8 cellular contexts compared by ENCODE assay signal in genomic region chr5:174951151-174951780, GRCh38.
DNase-seq lines count a peak whose midpoint lies in the region; ATAC-seq and TF ChIP-seq lines count a peak whose summit lies in the region.

No MANE protein-coding gene starts in this region.

- H3K4me1 ChIP-seq in naive thymus-derived CD4-positive, alpha-beta T cell (ENCODE audit: control insufficient read depth in 2 of 2, insufficient read depth in 2 of 2, low read length in 2 of 2) = no peaks in the 10 kb centered on the region

- no peak overlapping the region for H3K27ac ChIP-seq in naive thymus-derived CD4-positive, alpha-beta T cell (ENCODE audit: low read depth, low read length)

- TF ChIP-seq CTCF in epithelial cell of proximal tubule (conservative IDR thresholded peaks at IDR 0.05; ENCODE audit: low read depth, low read length) = peak; percentile 92

- peak; percentile 69 for DNase-seq in ACHN
- DNase-seq in NCI-H774 (lab: John Stamatoyannopoulos, UW) = peak; percentile 74
- peak; percentile 8 for DNase-seq in activated CD8-positive, alpha-beta memory T cell treated with anti-CD3 and anti-CD28 coated beads, Interleukin-2, amount 50 U/mL, for 24 hours (ENCODE audit: extremely low read depth)
- peak; percentile 22 for DNase-seq in epithelial cell of proximal tubule (ENCODE audit: low read depth)
- DNase-seq in naive thymus-derived CD4-positive, alpha-beta T cell = peak in 8 of 9 donors; percentile 6 to 60 (median 46)
- peak; percentile 55 to 65 for DNase-seq in stimulated activated naive CD8-positive, alpha-beta T cell treated with anti-CD3 and anti-CD28 coated beads, Interleukin-15, amount 100 ng/mL, for 72 hours

- H3K36me3 ChIP-seq in naive thymus-derived CD4-positive, alpha-beta T cell (ENCODE audit: control insufficient read depth in 2 of 3, insufficient read depth in 3 of 3, low read length in 3 of 3) = no peaks in the 10 kb centered on the region

- peaks cover 0 to 23% (median 13%) of the 10 kb centered on the region in 5 donors for H3K27me3 Mint-ChIP-seq in naive thymus-derived CD4-positive, alpha-beta T cell
- peaks cover 8% of the 10 kb centered on the region for H3K27me3 Mint-ChIP-seq in stimulated activated naive CD8-positive, alpha-beta T cell treated with anti-CD3 and anti-CD28 coated beads, Interleukin-15, amount 100 ng/mL, for 72 hours

- H3K9me3 Mint-ChIP-seq in naive thymus-derived CD4-positive, alpha-beta T cell = no peaks in the 10 kb centered on the region
- H3K9me3 Mint-ChIP-seq in stimulated activated naive CD8-positive, alpha-beta T cell treated with anti-CD3 and anti-CD28 coated beads, Interleukin-15, amount 100 ng/mL, for 72 hours = no peaks in the 10 kb centered on the region

- peak; percentile 63 for ATAC-seq in GM18499 (IDR thresholded peaks at IDR 0.05; ENCODE audit: insufficient read depth, unreplicated experiment)
- ATAC-seq in HG03520 (IDR thresholded peaks at IDR 0.05; ENCODE audit: unreplicated experiment) = peak; percentile 85
- ATAC-seq in naive thymus-derived CD4-positive, alpha-beta T cell = peak; percentile 68
- ATAC-seq in stimulated activated naive CD8-positive, alpha-beta T cell treated with anti-CD3 and anti-CD28 coated beads, Interleukin-15, amount 100 ng/mL, for 72 hours = peak; percentile 88

- peak overlapping the region in 1 of 9 donors; percentile 28 for H3K27ac Mint-ChIP-seq in naive thymus-derived CD4-positive, alpha-beta T cell
- peak overlapping the region in 1 of 2 donors; percentile 54 for H3K27ac Mint-ChIP-seq in stimulated activated naive CD8-positive, alpha-beta T cell treated with anti-CD3 and anti-CD28 coated beads, Interleukin-15, amount 100 ng/mL, for 72 hours

- H3K4me3 Mint-ChIP-seq in naive thymus-derived CD4-positive, alpha-beta T cell = no peak overlapping the region
- H3K4me3 Mint-ChIP-seq in stimulated activated naive CD8-positive, alpha-beta T cell treated with anti-CD3 and anti-CD28 coated beads, Interleukin-15, amount 100 ng/mL, for 72 hours = no peak overlapping the region

- no peak overlapping the region for H3K4me3 ChIP-seq in epithelial cell of proximal tubule (ENCODE audit: low read depth, low read length)
- H3K4me3 ChIP-seq in naive thymus-derived CD4-positive, alpha-beta T cell (ENCODE audit: low read length) = no peak overlapping the region

- intact Hi-C loops in naive thymus-derived CD4-positive, alpha-beta T cell (cut with micrococcal nuclease) = loop anchor here (1.0 to 5.0 kb wide), 4 partner anchors 493 to 745 kb away; partner anchors contain the start of gene DRD1 (in 2 of the 2)

- POLR2A ChIA-PET in naive thymus-derived CD4-positive, alpha-beta T cell (lab: Charles Lee) = no interaction called here

- no peaks in the 10 kb centered on the region for H3K9me3 ChIP-seq in naive thymus-derived CD4-positive, alpha-beta T cell (ENCODE audit: control insufficient read depth in 2 of 3, low read length in 3 of 3)

- CTCF ChIA-PET in naive thymus-derived CD4-positive, alpha-beta T cell (lab: Charles Lee) = interaction anchor here (0.6 to 0.9 kb wide), 2 partner anchors 20 to 543 kb away, joined by 3 to 4 read pairs; no protein-coding TSS in a partner anchor

- H3K4me1 Mint-ChIP-seq in naive thymus-derived CD4-positive, alpha-beta T cell = no peaks in the 10 kb centered on the region
- no peaks in the 10 kb centered on the region for H3K4me1 Mint-ChIP-seq in stimulated activated naive CD8-positive, alpha-beta T cell treated with anti-CD3 and anti-CD28 coated beads, Interleukin-15, amount 100 ng/mL, for 72 hours

- H3K27me3 ChIP-seq in naive thymus-derived CD4-positive, alpha-beta T cell (ENCODE audit: control insufficient read depth in 2 of 2, insufficient read depth in 2 of 2, low read length in 2 of 2) = no peaks in the 10 kb centered on the region

- H3K36me3 Mint-ChIP-seq in naive thymus-derived CD4-positive, alpha-beta T cell = no peaks in the 10 kb centered on the region

- in situ Hi-C loops in ACHN (cut with HindIII; ENCODE audit: low pct_ligation_motif_present, low pct_unique_long_range_greater_than_20kb, low sequenced_read_pairs) = no loop called here

Comparison
In these comparisons a context has a peak if more than half of its experiments do, and no peak if none do; other contexts are left out.
1. DNase-seq: peak in every context shown above with its lines; median percentile 74 in NCI-H774; 69 in ACHN; 60 in stimulated activated naive CD8-positive, alpha-beta T cell treated with anti-CD3 and anti-CD28 coated beads, Interleukin-15, amount 100 ng/mL, for 72 hours; 46 in naive thymus-derived CD4-positive, alpha-beta T cell; 22 in epithelial cell of proximal tubule; 8 in activated CD8-positive, alpha-beta memory T cell treated with anti-CD3 and anti-CD28 coated beads, Interleukin-2, amount 50 U/mL, for 24 hours.